Comparison of ENCODE assay signal across 14 cellular contexts in genomic region chr1:152312169-152312568, GRCh38. TPM values are rescaled to one million over a fixed set of nuclear protein-coding genes. Genes with fewer than 3 reads are reported as not detected.
"Had no signal": no experiment of that assay in that cellular context is flagged by ENCODE, and none has a peak within 500 bp of the region (broad histone marks: within the 10 kb centered on the region; RNA-seq: fewer than 3 reads in every experiment).

No MANE protein-coding gene starts in this region.

RNA-seq across cellular contexts. Expression of gene FLG, which starts 12.9 kb away (rescaled TPM):
- total RNA-seq: activated B cell treated with CpG ODN at 0.5 μM for 24 hours; activated CD4-positive, alpha-beta memory T cell treated with anti-CD3 and anti-CD28 coated beads for 36 hours; activated CD4-positive, alpha-beta T cell treated with anti-CD3 and anti-CD28 coated beads for 36 hours; activated CD4-positive, alpha-beta T cell treated with anti-CD3 and anti-CD28 coated beads, Interleukin-2, amount 10 ng/mL, durations not matched to agents 24 days and 14 days; activated CD4-positive, alpha-beta T cell treated with anti-CD3 and anti-CD28 coated beads, Interleukin-2, amount 10 ng/mL, durations not matched to agents 7 days and 5 days; activated CD8-positive, alpha-beta memory T cell treated with anti-CD3 and anti-CD28 coated beads for 36 hours; activated CD8-positive, alpha-beta memory T cell treated with anti-CD3 and anti-CD28 coated beads, Interleukin-2, amount 10 ng/mL, durations not matched to agents 7 days and 5 days; activated CD8-positive, alpha-beta T cell treated with anti-CD3 and anti-CD28 coated beads for 36 hours; activated CD8-positive, alpha-beta T cell treated with anti-CD3 and anti-CD28 coated beads, Interleukin-2, amount 10 ng/mL, durations not matched to agents 7 days and 5 days; T-cell; T-helper 1 cell treated with Interleukin-12 subunit alpha and Interleukin-12 subunit beta and Interleukin-4 antibody, amounts not matched to agents 30 ng/mL and 1 ng/mL, for 36 hours; T-helper 17 cell; T-helper 2 cell treated with Interferon-gamma antibody and Interleukin-4, amounts not matched to agents 100 ng/mL and 5 ng/mL, for 36 hours; WTC11 had no signal

RNA-seq across cellular contexts. Expression of gene FLG2, which starts 47.6 kb away (rescaled TPM):
- total RNA-seq: activated B cell treated with CpG ODN at 0.5 μM for 24 hours; activated CD4-positive, alpha-beta memory T cell treated with anti-CD3 and anti-CD28 coated beads for 36 hours; activated CD4-positive, alpha-beta T cell treated with anti-CD3 and anti-CD28 coated beads for 36 hours; activated CD4-positive, alpha-beta T cell treated with anti-CD3 and anti-CD28 coated beads, Interleukin-2, amount 10 ng/mL, durations not matched to agents 24 days and 14 days; activated CD4-positive, alpha-beta T cell treated with anti-CD3 and anti-CD28 coated beads, Interleukin-2, amount 10 ng/mL, durations not matched to agents 7 days and 5 days; activated CD8-positive, alpha-beta memory T cell treated with anti-CD3 and anti-CD28 coated beads for 36 hours; activated CD8-positive, alpha-beta memory T cell treated with anti-CD3 and anti-CD28 coated beads, Interleukin-2, amount 10 ng/mL, durations not matched to agents 7 days and 5 days; activated CD8-positive, alpha-beta T cell treated with anti-CD3 and anti-CD28 coated beads for 36 hours; activated CD8-positive, alpha-beta T cell treated with anti-CD3 and anti-CD28 coated beads, Interleukin-2, amount 10 ng/mL, durations not matched to agents 7 days and 5 days; T-cell; T-helper 1 cell treated with Interleukin-12 subunit alpha and Interleukin-12 subunit beta and Interleukin-4 antibody, amounts not matched to agents 30 ng/mL and 1 ng/mL, for 36 hours; T-helper 17 cell; T-helper 2 cell treated with Interferon-gamma antibody and Interleukin-4, amounts not matched to agents 100 ng/mL and 5 ng/mL, for 36 hours; WTC11 had no signal
